ENCODE assay signal across 31 cellular contexts in genomic region chr16:57423152-57423551, GRCh38. TPM values are rescaled to one million over a fixed set of nuclear protein-coding genes. Genes with fewer than 3 reads are reported as not detected.
"Had no signal": no experiment of that assay in that cellular context is flagged by ENCODE, and none has a peak within 500 bp of the region (broad histone marks: within the 10 kb centered on the region; RNA-seq: fewer than 3 reads in every experiment).

No MANE protein-coding gene starts in this region.

- H3K36me3 ChIP-seq: colonic mucosa had no signal

- DNase-seq: colonic mucosa; effector CD8-positive, alpha-beta T cell; endodermal cell; foreskin fibroblast; gastrocnemius medialis; left ventricle myocardium superior; lower lobe of right lung; mucosa of descending colon; naive B cell; stimulated activated CD4-positive, alpha-beta T cell treated with anti-CD3 and anti-CD28 coated beads, Interleukin-12 subunit alpha, Interleukin-12 subunit beta, amount 100 ng/mL, for 4 hours; stimulated activated CD4-positive, alpha-beta T cell treated with anti-CD3 and anti-CD28 coated beads, Interleukin-2, amount 100 ng/mL, for 24 hours; stimulated activated CD4-positive, alpha-beta T cell treated with anti-CD3 and anti-CD28 coated beads, Interleukin-4, amount 100 ng/mL, for 24 hours; stimulated activated naive CD4-positive, alpha-beta T cell treated with Interleukin-2 at 50 U/mL for 16 hours; substantia nigra; testis; tibial artery had no signal

- H3K4me3 ChIP-seq: colonic mucosa, gastrocnemius medialis, lower lobe of right lung, mucosa of descending colon, pancreas, smooth muscle cell, testis, tibial artery had no signal

- H3K27ac ChIP-seq: colonic mucosa, epithelial cell of prostate, gastrocnemius medialis, lower lobe of right lung, neutrophil, pancreas, testis had no signal

- FAIRE-seq: keratinocyte, pancreas, urothelium cell line had no signal

- H3K27me3 ChIP-seq: colonic mucosa, gastrocnemius medialis, neutrophil, pancreas, testis, tibial artery had no signal

- H3K9me3 ChIP-seq: colonic mucosa, gastrocnemius medialis, lower lobe of right lung, mucosa of descending colon, neutrophil, pancreas, testis, tibial artery had no signal

- H3K4me1 ChIP-seq: colonic mucosa had no signal

- H3K4me2 ChIP-seq: smooth muscle cell had no signal

- ATAC-seq: esophagus mucosa; lower lobe of right lung; mucosa of descending colon; natural killer cell treated with Interleukin-12 subunit alpha and Interleukin-12 subunit beta and Interleukin-15 and Interleukin-18, amount 100 ng/mL, for 72 hours; stimulated activated effector memory CD8-positive, alpha-beta T cell treated with anti-CD3 and anti-CD28 coated beads, Interleukin-12 subunit alpha, Interleukin-12 subunit beta, amount 100 ng/mL, for 72 hours had no signal

RNA-seq across cellular contexts. Expression of gene CCL17, which starts 18.6 kb away (rescaled TPM):
- total RNA-seq: chondrocyte, colonic mucosa, endodermal cell, gastrocnemius medialis, glomerular endothelial cell, left ventricle myocardium superior, mucosa of descending colon, neural crest cell, omental fat pad, posterior vena cava, sciatic nerve, smooth muscle cell had no signal
- polyA plus RNA-seq: keratinocyte, pancreas, smooth muscle cell had no signal

RNA-seq across cellular contexts. Expression of gene CX3CL1, which starts 50.9 kb away (rescaled TPM):
- total RNA-seq: natural killer cell treated with Interleukin-12 subunit alpha and Interleukin-12 subunit beta and Interleukin-15 and Interleukin-18, amount 100 ng/mL, for 72 hours had no signal
